ENCODE assay signal across 9 cellular contexts in genomic region chr10:91190876-91191580, GRCh38. TPM values are rescaled to one million over a fixed set of nuclear protein-coding genes. Genes with fewer than 3 reads are reported as not detected.
DNase-seq lines count a peak whose midpoint lies in the region; ATAC-seq, FAIRE-seq and TF ChIP-seq lines count a peak whose summit lies in the region.
"Had no signal": no experiment of that assay in that cellular context is flagged by ENCODE, and none has a peak within 500 bp of the region (broad histone marks: within the 10 kb centered on the region; RNA-seq: fewer than 3 reads in every experiment).

No MANE protein-coding gene starts in this region.

- no peaks in the 10 kb centered on the region for H3K36me3 ChIP-seq in spleen

- no peaks in the 10 kb centered on the region for H3K27me3 ChIP-seq in spleen (replicated peaks in 1 of 7)

- intact Hi-C loops in spleen (cut with DNase I; ENCODE audit: low total_unique reads) (no loop called here), left colon (cut with DNase I, micrococcal nuclease) (no loop called here)

- no peak overlapping the region for H3K4me2 ChIP-seq in A549

- no peak overlapping the region for H3K4me3 ChIP-seq in A549
- H3K4me3 ChIP-seq in spleen, result no peak overlapping the region

- POLR2A ChIA-PET in A549 (lab: Yijun Ruan, JAX), result no interaction called here

- no peaks in the 10 kb centered on the region for H3K9me3 ChIP-seq in A549
- H3K9me3 ChIP-seq in spleen, result no peaks in the 10 kb centered on the region

- H3K27ac ChIP-seq in A549 (no peak overlapping the region; a peak in 1 of 6 replicates), spleen (no peak overlapping the region)

- 88% methylated on average over 2 of the region's 2 CpGs for WGBS in A549 (ENCODE audit: missing lambda C conversion rate)
- WGBS in spleen, 5 donors, result 76 to 82% (median 77%) methylated on average over 2 of the region's 2 CpGs

- ATAC-seq in A549 (peak; percentile 66 to 71; a peak in 4 of 6 replicates), GM19372 (IDR thresholded peaks at IDR 0.05; ENCODE audit: low read depth, unreplicated experiment) (peak; percentile 65), HG03457 (IDR thresholded peaks at IDR 0.05; ENCODE audit: unreplicated experiment) (peak; percentile 72), left colon (no peak)

- DNase-seq in A549 (ENCODE audit: low read depth in 1 of 2, low spot score in 1 of 2) (peak in 1 of 2 experiments; percentile 10), fibroblast of peridontal ligament (ENCODE audit: extremely low read depth) (peak; percentile 34), cerebellar cortex (ENCODE audit: low spot score) (no peak), spleen (no peak), GM19238 (ENCODE audit: insufficient read length, low spot score) (no peak), left colon (no peak)

- TF ChIP-seq CTCF in A549 (IDR thresholded peaks at IDR 0.05) (no peak), spleen (IDR thresholded peaks at IDR 0.05 in 8 of 11, conservative IDR thresholded peaks at IDR 0.05 in 3 of 11) (no peak)

- TF ChIP-seq POLR2A in A549 (IDR thresholded peaks at IDR 0.05; ENCODE audit: low read length) (no peak), spleen (IDR thresholded peaks at IDR 0.05) (no peak)

- peak; percentile 23 for FAIRE-seq in A549 (lab: Jason Lieb, UNC)
- FAIRE-seq: G401.6 had no signal

- TF ChIP-seq EP300 in A549 (IDR thresholded peaks at IDR 0.05), result no peak

- H3K4me1 ChIP-seq in A549, result peaks cover 18% of the 10 kb centered on the region
- peaks cover 16 to 58% (median 26%) of the 10 kb centered on the region in 6 donors for H3K4me1 ChIP-seq in spleen

- TF ChIP-seq RAD21 in A549 (conservative IDR thresholded peaks at IDR 0.05 in 1 of 2, IDR thresholded peaks at IDR 0.05 in 1 of 2), result no peak

- CTCF ChIA-PET in A549 (lab: Yijun Ruan, JAX), result interaction anchor here (0.8 kb wide), 1 partner anchor 9 kb away, joined by 3 read pairs; no protein-coding TSS in a partner anchor

TF ChIP-seq in A549, 52 proteins besides CTCF, POLR2A, EP300 and RAD21:
- TF ChIP-seq POLR2AphosphoS2 (conservative IDR thresholded peaks at IDR 0.05; ENCODE audit: low read length) (no peak), HOXA7 (CRISPR knock-in tag; IDR thresholded peaks at IDR 0.05) (no peak), USF2 (IDR thresholded peaks at IDR 0.05) (no peak), RNF2 (IDR thresholded peaks at IDR 0.05; ENCODE audit: borderline replicate concordance, low read depth) (no peak), HES2 (IDR thresholded peaks at IDR 0.05) (no peak), JUN (IDR thresholded peaks at IDR 0.05) (no peak), E2F6 (IDR thresholded peaks at IDR 0.05; ENCODE audit: borderline replicate concordance, low read depth) (no peak), HEYL (CRISPR knock-in tag; IDR thresholded peaks at IDR 0.05) (no peak), MAZ (IDR thresholded peaks at IDR 0.05; ENCODE audit: borderline replicate concordance, low read depth, low read length) (no peak), KDM1A (IDR thresholded peaks at IDR 0.05; ENCODE audit: low read depth) (no peak), FOSB (CRISPR knock-in tag; IDR thresholded peaks at IDR 0.05) (no peak), HOXB5 (CRISPR knock-in tag; IDR thresholded peaks at IDR 0.05) (no peak), HOXB13 (CRISPR knock-in tag; IDR thresholded peaks at IDR 0.05; ENCODE audit: low read depth) (no peak), REST (IDR thresholded peaks at IDR 0.05) (no peak), BCL3 (IDR thresholded peaks at IDR 0.05) (no peak), CHD2 (IDR thresholded peaks at IDR 0.05; ENCODE audit: low read length, partially characterized antibody) (no peak), CEBPB (IDR thresholded peaks at IDR 0.05) (no peak), MYC (IDR thresholded peaks at IDR 0.05; ENCODE audit: borderline replicate concordance, low read length) (no peak), CHD4 (IDR thresholded peaks at IDR 0.05; ENCODE audit: borderline replicate concordance) (no peak)
TF ChIP-seq in A549: peak in this region for 0.

RNA-seq across cellular contexts. Expression of gene PCGF5, which starts 29.4 kb away (rescaled TPM):
- 37.9 and 39.9 TPM in 2 replicates for polyA plus RNA-seq in A549 (2011; rRNA removed)
- polyA plus RNA-seq in A549 (2012; cell fraction: cytosol; rRNA removed), result 25.8 and 29.5 TPM in 2 replicates
- 9.1 and 15.0 TPM in 2 replicates for polyA plus RNA-seq in A549 (2012; cell fraction: nucleus; rRNA removed)
- 26.3 to 29.2 TPM (median 28.5 TPM) in 3 replicates for polyA plus RNA-seq in A549 (2017; fragmentation: RNase III; extraction: RNeasy Plus Mini Kit Qiagen cat#74134 plus additional on column Dnase treatment)
- 23.8 and 27.4 TPM in 2 replicates for polyA minus RNA-seq in A549 (2011; rRNA and poly(A)+ RNA removed)
- total RNA-seq in spleen, result 10 to 100 TPM; 48.6 to 68.5 (median 51.6) TPM
- 10 to 100 TPM; 20.4 to 28.8 (median 27.5) TPM for polyA plus RNA-seq in spleen
- 10 to 100 TPM; 65.5 to 65.6 TPM for total RNA-seq in left colon
